Comparison of ENCODE assay signal across 8 cellular contexts in the genomic region with DNA sequence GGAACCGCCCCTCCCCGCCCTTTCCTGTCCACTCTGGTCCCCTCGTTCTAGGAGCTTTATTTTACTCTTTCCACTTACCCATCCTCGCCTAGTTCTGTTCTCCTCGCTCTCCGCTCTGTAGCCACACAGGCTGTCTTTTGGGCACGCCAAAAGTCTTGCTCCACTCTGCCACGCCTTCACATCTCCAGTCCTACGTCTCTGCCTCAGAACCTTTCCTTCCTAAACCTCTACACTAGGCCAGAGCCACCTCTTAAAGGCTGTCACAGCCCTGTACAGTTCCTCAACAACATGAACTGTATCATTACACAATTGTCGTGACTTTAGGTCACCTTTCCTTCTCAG. TPM values are rescaled to one million over a fixed set of nuclear protein-coding genes. Genes with fewer than 3 reads are reported as not detected.
DNase-seq lines count a peak whose midpoint lies in the region; ATAC-seq, FAIRE-seq and TF ChIP-seq lines count a peak whose summit lies in the region.

No MANE protein-coding gene starts in this region.

- H3K79me2 ChIP-seq in HepG2 (ENCODE audit: insufficient read depth, low read length): peaks cover 44% of the 10 kb centered on the region

- H3K4me2 ChIP-seq in HepG2 (ENCODE audit: low read depth, low read length): peak overlapping the region; percentile 88

- peak overlapping the region; percentile 88 for H3K4me3 Mint-ChIP-seq in activated CD4-positive, alpha-beta T cell treated with anti-CD3 and anti-CD28 coated beads, Interleukin-2, amount 10 ng/mL, durations not matched to agents 24 days and 14 days

- no peaks in the 10 kb centered on the region for H3K9me3 ChIP-seq in adipocyte (ENCODE audit: control insufficient read depth, low read length)
- H3K9me3 ChIP-seq in HepG2 (ENCODE audit: low read length): no peaks in the 10 kb centered on the region
- no peaks in the 10 kb centered on the region for H3K9me3 ChIP-seq in thyroid gland

- intact Hi-C loops in activated CD4-positive, alpha-beta T cell treated with anti-CD3 and anti-CD28 coated beads, Interleukin-2, amount 10 ng/mL, durations not matched to agents 24 days and 14 days (cut with micrococcal nuclease): loop anchor here (1.0 kb wide), 1 partner anchor 110 kb away; a partner anchor contains a TSS
- intact Hi-C loops in HepG2 (cut with micrococcal nuclease; ENCODE audit: unreplicated experiment) (loop anchor here (2.0 to 5.0 kb wide), 3 partner anchors 110 to 312 kb away; a partner anchor contains a TSS), thyroid gland (cut with DNase I) (loop anchor here (5.0 to 10.0 kb wide), 2 partner anchors 42 to 106 kb away; a partner anchor contains a TSS)

- H2AFZ ChIP-seq in HepG2 (ENCODE audit: low read length): peak overlapping the region; percentile 94

- no peak for TF ChIP-seq EP300 in HepG2 (IDR thresholded peaks at IDR 0.05; ENCODE audit: low read depth in 2 of 2, low read length in 2 of 2)
- no peak for TF ChIP-seq EP300 in HepG2 (CRISPR knock-in tag; IDR thresholded peaks at IDR 0.05; ENCODE audit: borderline replicate concordance)

- H3K36me3 ChIP-seq in adipocyte (ENCODE audit: control insufficient read depth, insufficient read depth, low read length, severe bottlenecking): no peaks in the 10 kb centered on the region
- H3K36me3 ChIP-seq in HepG2 (replicated peaks in 1 of 2; ENCODE audit: control insufficient read depth in 1 of 2, insufficient read depth in 2 of 2, low read length in 2 of 2): no peaks in the 10 kb centered on the region; a peak in 1 of 5 replicates
- no peaks in the 10 kb centered on the region for H3K36me3 ChIP-seq in thyroid gland

- BruUV-seq in HepG2 (replicated peaks; lab: Mats Ljungman, UMichigan): no TSS peak

- H3K4me1 ChIP-seq in adipocyte (ENCODE audit: control insufficient read depth, insufficient read depth, low read length): peaks cover 11% of the 10 kb centered on the region
- peaks cover 44% of the 10 kb centered on the region for H3K4me1 ChIP-seq in HepG2 (ENCODE audit: insufficient read depth, low read length)
- peaks cover 24 to 34% of the 10 kb centered on the region in 2 donors for H3K4me1 ChIP-seq in thyroid gland

- peaks cover 6% of the 10 kb centered on the region for H3K9me3 Mint-ChIP-seq in activated CD4-positive, alpha-beta T cell treated with anti-CD3 and anti-CD28 coated beads, Interleukin-2, amount 10 ng/mL, durations not matched to agents 24 days and 14 days

- TF ChIP-seq POLR2A in HepG2 (IDR thresholded peaks at IDR 0.05; ENCODE audit: insufficient read depth in 1 of 2, low read depth in 2 of 2, low read length in 2 of 2): no peak
- no peak for TF ChIP-seq POLR2A in thyroid gland (IDR thresholded peaks at IDR 0.05)

- no peak for DNase-seq in activated CD4-positive, alpha-beta T cell treated with anti-CD3 and anti-CD28 coated beads, Interleukin-2, amount 10 ng/mL, durations not matched to agents 24 days and 14 days
- DNase-seq in activated CD4-positive, alpha-beta T cell treated with anti-CD3 and anti-CD28 coated beads for 48 hours: no peak
- DNase-seq in adipocyte (ENCODE audit: low read depth) (no peak), HepG2 (ENCODE audit: low spot score) (no peak), thyroid gland (no peak)
- no peak for DNase-seq in stimulated activated CD4-positive, alpha-beta T cell treated with anti-CD3 and anti-CD28 coated beads, Interleukin-2, amount 100 ng/mL, for 48 hours
- DNase-seq in stimulated activated CD4-positive, alpha-beta T cell treated with anti-CD3 and anti-CD28 coated beads, Interleukin-4, amount 100 ng/mL, for 4 hours: no peak

- H3K27ac ChIP-seq in HepG2 (ENCODE audit: extremely low read length, insufficient read depth, low read length) (peak overlapping the region; percentile 19), thyroid gland (peak overlapping the region; percentile 95 to 100 (median 96))

- peak overlapping the region; percentile 97 for H3K27ac Mint-ChIP-seq in activated CD4-positive, alpha-beta T cell treated with anti-CD3 and anti-CD28 coated beads, Interleukin-2, amount 10 ng/mL, durations not matched to agents 24 days and 14 days

- CTCF ChIA-PET in HepG2 (lab: Yijun Ruan, JAX; ENCODE audit: low intra/inter-chr PET ratio, low total read pairs): no interaction called here

- POLR2A ChIA-PET in HepG2 (lab: Yijun Ruan, JAX): interaction anchor here (0.5 to 1.6 kb wide), 4 partner anchors 41 to 312 kb away, joined by 3 to 4 read pairs (median 4); a partner anchor contains a TSS

- TF ChIP-seq CTCF in HepG2 (CRISPR knock-in tag; IDR thresholded peaks at IDR 0.05) (no peak), thyroid gland (IDR thresholded peaks at IDR 0.05) (no peak)

- no peaks in the 10 kb centered on the region for H3K27me3 ChIP-seq in adipocyte (replicated peaks; ENCODE audit: control insufficient read depth, insufficient read depth, low read length)
- H3K27me3 ChIP-seq in HepG2 (ENCODE audit: control insufficient read depth in 1 of 2, insufficient read depth in 2 of 2, low read length in 2 of 2): no peaks in the 10 kb centered on the region; a peak in 1 of 5 replicates
- no peaks in the 10 kb centered on the region for H3K27me3 ChIP-seq in thyroid gland

- peaks cover 4% of the 10 kb centered on the region for H3K27me3 Mint-ChIP-seq in activated CD4-positive, alpha-beta T cell treated with anti-CD3 and anti-CD28 coated beads, Interleukin-2, amount 10 ng/mL, durations not matched to agents 24 days and 14 days

- H3K36me3 Mint-ChIP-seq in activated CD4-positive, alpha-beta T cell treated with anti-CD3 and anti-CD28 coated beads, Interleukin-2, amount 10 ng/mL, durations not matched to agents 24 days and 14 days (ENCODE audit: low read depth): peaks cover 10% of the 10 kb centered on the region

- in situ Hi-C loops in HepG2 (cut with HindIII; ENCODE audit: extremely low pct_ligation_motif_present, low pct_unique_long_range_greater_than_20kb): no loop called here

- H3K4me3 ChIP-seq in adipocyte (ENCODE audit: low read length) (peak overlapping the region; percentile 85), HepG2 (replicated peaks in 1 of 3; ENCODE audit: insufficient read depth in 1 of 3, low read depth in 2 of 3, low read length in 3 of 3) (peak overlapping the region in 2 of 3 experiments; percentile 64 to 80; a peak in 5 of 6 replicates), thyroid gland (replicated peaks in 1 of 3) (peak overlapping the region in 1 of 3 donors; percentile 72)

- peak; percentile 25 for ATAC-seq in HepG2
- no peak for ATAC-seq in HG03175 (IDR thresholded peaks at IDR 0.05; ENCODE audit: unreplicated experiment)

- no peak for TF ChIP-seq RAD21 in HepG2 (CRISPR knock-in tag; IDR thresholded peaks at IDR 0.05)

- peaks cover 24% of the 10 kb centered on the region for H3K4me1 Mint-ChIP-seq in activated CD4-positive, alpha-beta T cell treated with anti-CD3 and anti-CD28 coated beads, Interleukin-2, amount 10 ng/mL, durations not matched to agents 24 days and 14 days

- FAIRE-seq in HepG2 (lab: Jason Lieb, UNC): no peak

- H3K9ac ChIP-seq in adipocyte (ENCODE audit: low read length): peak overlapping the region; percentile 89
- H3K9ac ChIP-seq in HepG2 (ENCODE audit: insufficient read depth, low read depth, low read length): no peak overlapping the region; the same call in 1 of the 2 replicates

- peaks cover 31% of the 10 kb centered on the region for H4K20me1 ChIP-seq in HepG2 (ENCODE audit: insufficient read depth, low read length)

- 39% methylated on average over 10 of the region's 10 CpGs for WGBS in HepG2 (ENCODE audit: low lambda C conversion rate)
- WGBS in thyroid gland, 2 donors: 40 to 41% methylated on average over 10 of the region's 10 CpGs

RNA-seq across cellular contexts. Expression of a gene that starts 0.4 kb away (rescaled TPM):
- 191 and 215 TPM in 2 replicates for total RNA-seq in activated CD4-positive, alpha-beta T cell treated with anti-CD3 and anti-CD28 coated beads, Interleukin-2, amount 10 ng/mL, durations not matched to agents 24 days and 14 days
- total RNA-seq in HepG2 (2016; rRNA removed; fragmentation: Illumina TruSeq; extraction: Trizol): 123 and 213 TPM in 2 replicates
- total RNA-seq in HepG2 (2016; cell fraction: cytosol; rRNA removed; fragmentation: Illumina TruSeq; extraction: Trizol; ENCODE audit: low read depth): 48.6 and 51.6 TPM in 2 replicates
- 118 and 236 TPM in 2 replicates for total RNA-seq in HepG2 (2016; cell fraction: insoluble cytoplasmic fraction; rRNA removed; fragmentation: Illumina TruSeq; extraction: Trizol)
- 139 and 157 TPM in 2 replicates for total RNA-seq in HepG2 (2016; cell fraction: membrane; rRNA removed; fragmentation: Illumina TruSeq; extraction: Trizol)
- total RNA-seq in HepG2 (2016; cell fraction: nucleus; rRNA removed; fragmentation: Illumina TruSeq; extraction: Trizol): 60.2 and 70.4 TPM in 2 replicates
- polyA plus RNA-seq in HepG2 (2011; rRNA removed): 52.9 and 70.8 TPM in 2 replicates
- 23.7 and 50.4 TPM in 2 replicates for polyA plus RNA-seq in HepG2 (2011; cell fraction: cytosol; rRNA removed)
- 8.8 and 16.4 TPM in 2 replicates for polyA plus RNA-seq in HepG2 (2011; cell fraction: nucleus; rRNA removed)
- 48.0 and 60.4 TPM in 2 replicates for polyA plus RNA-seq in HepG2 (2012)
- polyA plus RNA-seq in HepG2 (2016; cell fraction: cytosol; fragmentation: Illumina TruSeq; extraction: Trizol; ENCODE audit: low read depth): 47.2 and 48.8 TPM in 2 replicates
- 150 and 158 TPM in 2 replicates for polyA plus RNA-seq in HepG2 (2016; cell fraction: insoluble cytoplasmic fraction; fragmentation: Illumina TruSeq; extraction: Trizol; ENCODE audit: low read depth)
- 82.4 and 95.9 TPM in 2 replicates for polyA plus RNA-seq in HepG2 (2016; cell fraction: membrane; fragmentation: Illumina TruSeq; extraction: Trizol; ENCODE audit: low read depth)
- polyA plus RNA-seq in HepG2 (2016; cell fraction: nucleus; fragmentation: Illumina TruSeq; extraction: Trizol; ENCODE audit: insufficient read depth, low read depth): 65.7 and 70.7 TPM in 2 replicates
- polyA minus RNA-seq in HepG2 (2011; rRNA and poly(A)+ RNA removed; ENCODE audit: low replicate concordance): 44.0 and 58.4 TPM in 2 replicates
- 55.9 and 73.0 TPM in 2 replicates for polyA minus RNA-seq in HepG2 (2011; cell fraction: cytosol; rRNA and poly(A)+ RNA removed)
- polyA minus RNA-seq in HepG2 (2011; cell fraction: nucleus; rRNA and poly(A)+ RNA removed): 42.1 and 61.3 TPM in 2 replicates
- total RNA-seq in thyroid gland: 100 to 1,000 TPM; 148 to 221 (median 202) TPM

RNA-seq across cellular contexts. Expression of a gene that starts 40.5 kb away (rescaled TPM):
- 19.8 and 23.7 TPM in 2 replicates for total RNA-seq in activated CD4-positive, alpha-beta T cell treated with anti-CD3 and anti-CD28 coated beads, Interleukin-2, amount 10 ng/mL, durations not matched to agents 24 days and 14 days
- total RNA-seq in HepG2 (2016; rRNA removed; fragmentation: Illumina TruSeq; extraction: Trizol) (4.8 and 9.4 TPM in 2 replicates), thyroid gland (10 to 100 TPM; 23.3 to 44.1 (median 34.7) TPM)
- 0.91 and 1.9 TPM in 2 replicates for total RNA-seq in HepG2 (2016; cell fraction: cytosol; rRNA removed; fragmentation: Illumina TruSeq; extraction: Trizol; ENCODE audit: low read depth)
- total RNA-seq in HepG2 (2016; cell fraction: insoluble cytoplasmic fraction; rRNA removed; fragmentation: Illumina TruSeq; extraction: Trizol): 4.2 and 6.7 TPM in 2 replicates
- 3.0 and 3.6 TPM in 2 replicates for total RNA-seq in HepG2 (2016; cell fraction: membrane; rRNA removed; fragmentation: Illumina TruSeq; extraction: Trizol)
- total RNA-seq in HepG2 (2016; cell fraction: nucleus; rRNA removed; fragmentation: Illumina TruSeq; extraction: Trizol): 4.6 and 5.9 TPM in 2 replicates
- polyA plus RNA-seq in HepG2 (2011; rRNA removed): 2.7 and 2.8 TPM in 2 replicates
- polyA plus RNA-seq in HepG2 (2011; cell fraction: cytosol; rRNA removed): 2.1 and 2.8 TPM in 2 replicates
- 2.8 and 3.8 TPM in 2 replicates for polyA plus RNA-seq in HepG2 (2011; cell fraction: nucleus; rRNA removed)
- 1.3 and 1.5 TPM in 2 replicates for polyA plus RNA-seq in HepG2 (2012)
- 0.27 and 0.34 TPM in 2 replicates for polyA plus RNA-seq in HepG2 (2016; cell fraction: cytosol; fragmentation: Illumina TruSeq; extraction: Trizol; ENCODE audit: low read depth)
- 3.4 and 4.6 TPM in 2 replicates for polyA plus RNA-seq in HepG2 (2016; cell fraction: insoluble cytoplasmic fraction; fragmentation: Illumina TruSeq; extraction: Trizol; ENCODE audit: low read depth)
- 0.93 and 1.1 TPM in 2 replicates for polyA plus RNA-seq in HepG2 (2016; cell fraction: membrane; fragmentation: Illumina TruSeq; extraction: Trizol; ENCODE audit: low read depth)
- polyA plus RNA-seq in HepG2 (2016; cell fraction: nucleus; fragmentation: Illumina TruSeq; extraction: Trizol; ENCODE audit: insufficient read depth, low read depth): 4.0 and 5.1 TPM in 2 replicates
- 9.6 and 27.2 TPM in 2 replicates for polyA minus RNA-seq in HepG2 (2011; rRNA and poly(A)+ RNA removed; ENCODE audit: low replicate concordance)
- polyA minus RNA-seq in HepG2 (2011; cell fraction: cytosol; rRNA and poly(A)+ RNA removed): 2.6 and 5.5 TPM in 2 replicates
- 5.7 and 8.0 TPM in 2 replicates for polyA minus RNA-seq in HepG2 (2011; cell fraction: nucleus; rRNA and poly(A)+ RNA removed)
